Comparison of ENCODE assay signal across 16 cellular contexts in the genomic region with DNA sequence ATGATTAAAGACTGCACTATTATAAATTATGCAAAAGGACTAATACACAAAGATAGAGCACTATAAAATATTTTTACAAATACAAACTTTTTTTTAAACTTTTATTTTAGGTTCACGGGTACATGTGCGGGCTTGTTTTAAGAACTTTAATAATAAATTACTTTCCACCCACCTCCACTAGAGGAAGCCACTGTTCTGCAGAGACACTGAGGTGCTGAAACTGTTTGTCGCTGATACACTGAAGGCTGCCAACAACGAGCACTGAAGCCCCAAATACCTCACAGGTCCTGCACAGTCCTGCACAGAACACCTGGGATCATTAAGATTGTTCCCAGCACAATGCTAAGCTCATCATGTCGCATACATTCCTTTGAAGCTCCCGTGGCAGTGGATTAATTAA.
"Had no signal": no experiment of that assay in that cellular context is flagged by ENCODE, and none has a peak within 500 bp of the region (broad histone marks: within the 10 kb centered on the region; RNA-seq: fewer than 3 reads in every experiment).

No MANE protein-coding gene starts in this region.

- H3K27ac Mint-ChIP-seq: nephron; progenitor cell of endocrine pancreas; stimulated activated memory B cell treated with anti-CD40 and anti-IgM and Interleukin-4, amounts not matched to agents 10 μg/mL and 1 μg/mL and 100 μg/mL, for 72 hours had no signal

- H3K27me3 Mint-ChIP-seq: progenitor cell of endocrine pancreas; stimulated activated memory B cell treated with anti-CD40 and anti-IgM and Interleukin-4, amounts not matched to agents 10 μg/mL and 1 μg/mL and 100 μg/mL, for 72 hours had no signal

- H3K4me3 ChIP-seq: coronary artery, left ventricle myocardium inferior, tibial artery, vagina had no signal

- H3K4me1 ChIP-seq: left ventricle myocardium inferior, tibial artery, vagina had no signal

- H3K4me3 Mint-ChIP-seq: activated T-cell treated with anti-CD3 and anti-CD28 coated beads, Interleukin-2, amount 50 U/mL, for 4 hours; nephron; stimulated activated memory B cell treated with anti-CD40 and anti-IgM and Interleukin-4, amounts not matched to agents 10 μg/mL and 1 μg/mL and 100 μg/mL, for 72 hours had no signal

- DNase-seq: activated CD4-positive, alpha-beta T cell treated with anti-CD3 and anti-CD28 coated beads, Interleukin-2, amount 50 U/mL, for 1 hour; activated gamma-delta T cell; activated T-cell treated with anti-CD3 and anti-CD28 coated beads, Interleukin-2, amount 50 U/mL, for 4 hours; effector CD8-positive, alpha-beta T cell; kidney; left ventricle myocardium inferior; mesenchymal stem cell; occipital lobe; right cardiac atrium; tibial artery had no signal

- H3K27ac ChIP-seq: coronary artery, epithelial cell of prostate, left ventricle myocardium inferior, tibial artery, vagina had no signal

- ATAC-seq: activated T-cell treated with anti-CD3 and anti-CD28 coated beads, Interleukin-2, amount 50 U/mL, for 4 hours; right cardiac atrium; stimulated activated memory B cell treated with anti-CD40 and anti-IgM and Interleukin-4, amounts not matched to agents 10 μg/mL and 1 μg/mL and 100 μg/mL, for 72 hours had no signal

- H3K36me3 ChIP-seq: vagina had no signal

- H3K9me3 Mint-ChIP-seq: activated T-cell treated with anti-CD3 and anti-CD28 coated beads, Interleukin-2, amount 50 U/mL, for 4 hours; nephron; stimulated activated memory B cell treated with anti-CD40 and anti-IgM and Interleukin-4, amounts not matched to agents 10 μg/mL and 1 μg/mL and 100 μg/mL, for 72 hours had no signal

- H3K9me3 ChIP-seq: left ventricle myocardium inferior, tibial artery, vagina had no signal

- H3K27me3 ChIP-seq: tibial artery, vagina had no signal
